ENCODE assay signal across 13 cellular contexts in the genomic region with DNA sequence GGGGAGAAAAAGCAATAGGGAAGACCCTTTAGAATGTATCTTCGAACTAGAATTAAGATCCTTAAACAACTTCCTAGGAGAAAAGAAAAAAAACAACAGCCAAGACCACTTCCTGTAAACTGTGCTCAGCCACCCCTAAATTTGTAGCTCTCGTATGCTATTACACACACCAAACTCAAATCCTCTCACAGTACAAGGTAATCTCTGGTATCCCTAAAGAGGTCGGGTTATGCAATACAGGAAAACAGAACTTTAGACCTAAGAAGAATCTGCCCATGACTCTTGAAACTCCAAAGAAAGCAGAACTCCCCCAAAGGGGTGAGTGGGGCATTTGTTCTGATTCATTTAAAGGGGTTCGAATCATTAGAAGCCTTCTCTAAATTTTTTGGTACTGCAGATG.
DNase-seq lines count a peak whose midpoint lies in the region; ATAC-seq, FAIRE-seq and TF ChIP-seq lines count a peak whose summit lies in the region.
"Had no signal": no experiment of that assay in that cellular context is flagged by ENCODE, and none has a peak within 500 bp of the region (broad histone marks: within the 10 kb centered on the region; RNA-seq: fewer than 3 reads in every experiment).

No MANE protein-coding gene starts in this region.

- TF ChIP-seq EP300 in HepG2 (IDR thresholded peaks at IDR 0.05; ENCODE audit: low read depth in 2 of 2, low read length in 2 of 2), result no peak
- TF ChIP-seq EP300 in HepG2 (CRISPR knock-in tag; IDR thresholded peaks at IDR 0.05; ENCODE audit: borderline replicate concordance), result no peak

- BruUV-seq in Calu3 (replicated peaks; lab: Mats Ljungman, UMichigan) (no TSS peak), HepG2 (replicated peaks; lab: Mats Ljungman, UMichigan) (no TSS peak)

- no peak for TF ChIP-seq POLR2A in HepG2 (IDR thresholded peaks at IDR 0.05; ENCODE audit: insufficient read depth in 1 of 2, low read depth in 2 of 2, low read length in 2 of 2)
- TF ChIP-seq POLR2A in esophagus squamous epithelium (IDR thresholded peaks at IDR 0.05), result no peak

- H3K36me3 ChIP-seq in HepG2 (replicated peaks in 1 of 2; ENCODE audit: control insufficient read depth in 1 of 2, insufficient read depth in 2 of 2, low read length in 2 of 2) (no peaks in the 10 kb centered on the region), esophagus squamous epithelium (no peaks in the 10 kb centered on the region)

- CTCF ChIA-PET in Calu3 (lab: Charles Lee), result interaction anchor here (0.6 to 1.6 kb wide), 2 partner anchors 11 to 412 kb away, joined by 5 to 6 read pairs; no protein-coding TSS in a partner anchor
- CTCF ChIA-PET in HepG2 (lab: Yijun Ruan, JAX; ENCODE audit: low intra/inter-chr PET ratio, low total read pairs), result no interaction called here

- H3K27me3 ChIP-seq in HepG2 (ENCODE audit: control insufficient read depth in 1 of 2, insufficient read depth in 2 of 2, low read length in 2 of 2) (no peaks in the 10 kb centered on the region), esophagus squamous epithelium (no peaks in the 10 kb centered on the region)

- no peak for FAIRE-seq in HepG2 (lab: Jason Lieb, UNC)

- no peak for TF ChIP-seq RAD21 in HepG2 (CRISPR knock-in tag; IDR thresholded peaks at IDR 0.05)

- H3K36me3 Mint-ChIP-seq in Calu3 (ENCODE audit: insufficient read depth, unreplicated experiment), result peaks cover 24% of the 10 kb centered on the region

- H3K27me3 Mint-ChIP-seq in Calu3 (ENCODE audit: unreplicated experiment), result no peaks in the 10 kb centered on the region
- H3K27me3 Mint-ChIP-seq: dendritic cell treated with granulocyte-macrophage colony-stimulating factor and Interleukin-4, amounts not matched to agents 40 ng/mL and 50 ng/mL, for 4 days had no signal

- peaks cover 63% of the 10 kb centered on the region for H3K4me1 Mint-ChIP-seq in Calu3 (ENCODE audit: low read depth, unreplicated experiment)

- ATAC-seq in GM21717 (IDR thresholded peaks at IDR 0.05; ENCODE audit: unreplicated experiment), result peak; percentile 25
- no peak for ATAC-seq in HepG2

- H3K9me3 ChIP-seq in HepG2 (ENCODE audit: low read length), result no peaks in the 10 kb centered on the region
- no peaks in the 10 kb centered on the region for H3K9me3 ChIP-seq in esophagus squamous epithelium

- no peaks in the 10 kb centered on the region for H3K9me3 Mint-ChIP-seq in Calu3 (ENCODE audit: low read depth, unreplicated experiment)
- H3K9me3 Mint-ChIP-seq: activated T-cell treated with anti-CD3 and anti-CD28 coated beads, Interleukin-2, amount 50 U/mL, for 24 hours; dendritic cell treated with granulocyte-macrophage colony-stimulating factor and Interleukin-4, amounts not matched to agents 40 ng/mL and 50 ng/mL, for 4 days had no signal

- peak overlapping the region; percentile 23; the same call in 1 of the 2 replicates for H3K4me2 ChIP-seq in HepG2 (ENCODE audit: low read depth, low read length)

- in situ Hi-C loops in HepG2 (cut with HindIII; ENCODE audit: extremely low pct_ligation_motif_present, low pct_unique_long_range_greater_than_20kb), result no loop called here

- no peaks in the 10 kb centered on the region for H3K79me2 ChIP-seq in HepG2 (ENCODE audit: insufficient read depth, low read length)

- H3K4me3 Mint-ChIP-seq in Calu3 (ENCODE audit: low read depth, unreplicated experiment), result peak overlapping the region; percentile 27
- H3K4me3 Mint-ChIP-seq: activated T-cell treated with anti-CD3 and anti-CD28 coated beads, Interleukin-2, amount 50 U/mL, for 24 hours; dendritic cell treated with granulocyte-macrophage colony-stimulating factor and Interleukin-4, amounts not matched to agents 40 ng/mL and 50 ng/mL, for 4 days had no signal

- H3K27ac Mint-ChIP-seq in Calu3 (ENCODE audit: unreplicated experiment), result peak overlapping the region; percentile 90
- H3K27ac Mint-ChIP-seq: activated T-cell treated with anti-CD3 and anti-CD28 coated beads, Interleukin-2, amount 50 U/mL, for 24 hours; dendritic cell treated with granulocyte-macrophage colony-stimulating factor and Interleukin-4, amounts not matched to agents 40 ng/mL and 50 ng/mL, for 4 days had no signal

- H3K4me1 ChIP-seq in HepG2 (ENCODE audit: insufficient read depth, low read length), result peaks cover 14% of the 10 kb centered on the region
- no peaks in the 10 kb centered on the region for H3K4me1 ChIP-seq in esophagus squamous epithelium

- H2AFZ ChIP-seq in HepG2 (ENCODE audit: low read length), result no peak overlapping the region

- no peak for DNase-seq in Calu3
- peak; percentile 24 for DNase-seq in RPMI7951 (ENCODE audit: low read depth)
- DNase-seq in HepG2 (ENCODE audit: low spot score), result no peak
- no peak for DNase-seq in Ammon's horn (ENCODE audit: low spot score)
- no peak for DNase-seq in SHP77 (lab: John Stamatoyannopoulos, UW)
- DNase-seq in DMS114 treated with DMSO at 0.1 percent for 48 hours (lab: John Stamatoyannopoulos, UW; ENCODE audit: unreplicated experiment), result no peak
- no peak for DNase-seq in esophagus squamous epithelium (lab: John Stamatoyannopoulos, UW)
- DNase-seq: activated T-cell treated with anti-CD3 and anti-CD28 coated beads, Interleukin-2, amount 50 U/mL, for 24 hours; NCI-H2171; posterior cingulate gyrus; trophoblast cell had no signal

- intact Hi-C loops in Calu3 (cut with micrococcal nuclease; ENCODE audit: unreplicated experiment) (loop anchor here (5.0 kb wide), 1 partner anchor 177 kb away; no protein-coding TSS in a partner anchor), HepG2 (cut with micrococcal nuclease; ENCODE audit: unreplicated experiment) (no loop called here), esophagus squamous epithelium (cut with DNase I) (no loop called here)

- no peaks in the 10 kb centered on the region for H4K20me1 ChIP-seq in HepG2 (ENCODE audit: insufficient read depth, low read length)

- WGBS in HepG2 (ENCODE audit: low lambda C conversion rate), result 30% methylated on average over 3 of the region's 4 CpGs
- 50 to 57% methylated on average over 3 to 4 of the region's 4 CpGs for WGBS in esophagus squamous epithelium, 2 donors

- no peak overlapping the region for H3K9ac ChIP-seq in HepG2 (ENCODE audit: insufficient read depth, low read depth, low read length)

- no peak overlapping the region; a peak in 1 of 6 replicates for H3K4me3 ChIP-seq in HepG2 (replicated peaks in 1 of 3; ENCODE audit: insufficient read depth in 1 of 3, low read depth in 2 of 3, low read length in 3 of 3)
- no peak overlapping the region for H3K4me3 ChIP-seq in esophagus squamous epithelium

- TF ChIP-seq CTCF in Calu3 (IDR thresholded peaks at IDR 0.05; ENCODE audit: unreplicated experiment) (no peak), HepG2 (CRISPR knock-in tag; IDR thresholded peaks at IDR 0.05) (no peak), esophagus squamous epithelium (IDR thresholded peaks at IDR 0.05) (no peak)

- H3K27ac ChIP-seq in HepG2 (ENCODE audit: extremely low read length, insufficient read depth, low read length) (no peak overlapping the region), esophagus squamous epithelium (no peak overlapping the region)

- POLR2A ChIA-PET in HepG2 (lab: Yijun Ruan, JAX), result no interaction called here

TF ChIP-seq in HepG2, 621 proteins besides CTCF, POLR2A, EP300 and RAD21:
- TF ChIP-seq CEBPG (CRISPR knock-in tag; IDR thresholded peaks at IDR 0.05) (peak; percentile 36; the same call in 1 of the 2 replicates), HNF4A (CRISPR knock-in tag; IDR thresholded peaks at IDR 0.05) (peak; percentile 24; the same call in 1 of the 2 replicates), REL (CRISPR knock-in tag; conservative IDR thresholded peaks at IDR 0.05) (no peak), PAF1 (CRISPR knock-in tag; IDR thresholded peaks at IDR 0.05) (no peak), ZNF7 (CRISPR knock-in tag; IDR thresholded peaks at IDR 0.05) (peak; percentile 55; the same call in 1 of the 2 replicates), ZNF513 (CRISPR knock-in tag; conservative IDR thresholded peaks at IDR 0.05) (no peak)
